1 cellular context compared by ENCODE assay signal in the genomic region with DNA sequence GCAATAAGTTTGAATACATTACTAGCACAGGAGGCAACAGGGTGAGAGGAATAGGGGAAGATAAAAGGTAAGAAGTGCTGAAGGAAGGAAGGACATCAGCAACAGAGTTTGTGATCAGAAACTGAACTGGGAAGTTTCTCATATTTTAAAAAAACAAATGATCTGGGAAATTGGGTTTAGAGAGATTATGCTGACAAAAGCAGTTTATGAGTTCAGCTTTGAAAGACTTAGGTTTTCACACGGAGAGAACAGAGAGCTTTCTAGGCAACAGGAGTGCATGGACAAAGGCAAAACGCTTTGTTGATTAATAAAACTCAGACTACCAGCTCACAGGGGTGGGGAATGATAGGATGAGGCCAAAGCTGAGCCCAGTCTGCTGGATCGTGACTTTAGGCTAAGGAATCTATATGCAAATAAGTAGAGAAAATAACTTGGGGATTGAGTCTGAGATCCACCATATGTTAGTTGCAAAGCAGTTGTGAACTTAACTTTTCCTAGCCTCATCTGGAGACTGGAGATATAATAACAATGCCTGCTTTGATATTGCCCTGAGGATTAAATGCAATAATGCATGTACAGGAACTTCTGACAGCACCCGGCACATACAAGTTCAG.
TF ChIP-seq lines count a peak whose summit lies in the region.

No MANE protein-coding gene starts in this region.

TF ChIP-seq in SK-N-SH, 30 proteins besides CTCF, POLR2A, EP300 and RAD21 (continued from another document):
- TF ChIP-seq, protein P1, sequence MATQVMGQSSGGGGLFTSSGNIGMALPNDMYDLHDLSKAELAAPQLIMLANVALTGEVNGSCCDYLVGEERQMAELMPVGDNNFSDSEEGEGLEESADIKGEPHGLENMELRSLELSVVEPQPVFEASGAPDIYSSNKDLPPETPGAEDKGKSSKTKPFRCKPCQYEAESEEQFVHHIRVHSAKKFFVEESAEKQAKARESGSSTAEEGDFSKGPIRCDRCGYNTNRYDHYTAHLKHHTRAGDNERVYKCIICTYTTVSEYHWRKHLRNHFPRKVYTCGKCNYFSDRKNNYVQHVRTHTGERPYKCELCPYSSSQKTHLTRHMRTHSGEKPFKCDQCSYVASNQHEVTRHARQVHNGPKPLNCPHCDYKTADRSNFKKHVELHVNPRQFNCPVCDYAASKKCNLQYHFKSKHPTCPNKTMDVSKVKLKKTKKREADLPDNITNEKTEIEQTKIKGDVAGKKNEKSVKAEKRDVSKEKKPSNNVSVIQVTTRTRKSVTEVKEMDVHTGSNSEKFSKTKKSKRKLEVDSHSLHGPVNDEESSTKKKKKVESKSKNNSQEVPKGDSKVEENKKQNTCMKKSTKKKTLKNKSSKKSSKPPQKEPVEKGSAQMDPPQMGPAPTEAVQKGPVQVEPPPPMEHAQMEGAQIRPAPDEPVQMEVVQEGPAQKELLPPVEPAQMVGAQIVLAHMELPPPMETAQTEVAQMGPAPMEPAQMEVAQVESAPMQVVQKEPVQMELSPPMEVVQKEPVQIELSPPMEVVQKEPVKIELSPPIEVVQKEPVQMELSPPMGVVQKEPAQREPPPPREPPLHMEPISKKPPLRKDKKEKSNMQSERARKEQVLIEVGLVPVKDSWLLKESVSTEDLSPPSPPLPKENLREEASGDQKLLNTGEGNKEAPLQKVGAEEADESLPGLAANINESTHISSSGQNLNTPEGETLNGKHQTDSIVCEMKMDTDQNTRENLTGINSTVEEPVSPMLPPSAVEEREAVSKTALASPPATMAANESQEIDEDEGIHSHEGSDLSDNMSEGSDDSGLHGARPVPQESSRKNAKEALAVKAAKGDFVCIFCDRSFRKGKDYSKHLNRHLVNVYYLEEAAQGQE (IDR thresholded peaks at IDR 0.05; ENCODE audit: low read depth, low read length), result no peak
- no peak for TF ChIP-seq RXRA (IDR thresholded peaks at IDR 0.05; ENCODE audit: borderline replicate concordance, low read depth)
- TF ChIP-seq RCOR1 (IDR thresholded peaks at IDR 0.05; ENCODE audit: low read length), result no peak
- no peak for TF ChIP-seq MEF2A (IDR thresholded peaks at IDR 0.05; ENCODE audit: borderline replicate concordance, low read depth)
- TF ChIP-seq POLR2AphosphoS5 (IDR thresholded peaks at IDR 0.05; ENCODE audit: low read depth, low read length), result no peak
- TF ChIP-seq GATA2 (CRISPR knock-in tag; IDR thresholded peaks at IDR 0.05), result no peak
- no peak for TF ChIP-seq FOXJ3 (CRISPR knock-in tag; IDR thresholded peaks at IDR 0.05)
- no peak for TF ChIP-seq SIN3A (IDR thresholded peaks at IDR 0.05; ENCODE audit: borderline replicate concordance, low read depth, low read length)
- TF ChIP-seq USF1 (IDR thresholded peaks at IDR 0.05; ENCODE audit: borderline replicate concordance, low read depth), result no peak
- no peak for TF ChIP-seq SMC3 (IDR thresholded peaks at IDR 0.05; ENCODE audit: low read depth, low read length)
TF ChIP-seq in SK-N-SH: peak in this region for 0.
